ENCODE assay signal across 9 cellular contexts in the genomic region with DNA sequence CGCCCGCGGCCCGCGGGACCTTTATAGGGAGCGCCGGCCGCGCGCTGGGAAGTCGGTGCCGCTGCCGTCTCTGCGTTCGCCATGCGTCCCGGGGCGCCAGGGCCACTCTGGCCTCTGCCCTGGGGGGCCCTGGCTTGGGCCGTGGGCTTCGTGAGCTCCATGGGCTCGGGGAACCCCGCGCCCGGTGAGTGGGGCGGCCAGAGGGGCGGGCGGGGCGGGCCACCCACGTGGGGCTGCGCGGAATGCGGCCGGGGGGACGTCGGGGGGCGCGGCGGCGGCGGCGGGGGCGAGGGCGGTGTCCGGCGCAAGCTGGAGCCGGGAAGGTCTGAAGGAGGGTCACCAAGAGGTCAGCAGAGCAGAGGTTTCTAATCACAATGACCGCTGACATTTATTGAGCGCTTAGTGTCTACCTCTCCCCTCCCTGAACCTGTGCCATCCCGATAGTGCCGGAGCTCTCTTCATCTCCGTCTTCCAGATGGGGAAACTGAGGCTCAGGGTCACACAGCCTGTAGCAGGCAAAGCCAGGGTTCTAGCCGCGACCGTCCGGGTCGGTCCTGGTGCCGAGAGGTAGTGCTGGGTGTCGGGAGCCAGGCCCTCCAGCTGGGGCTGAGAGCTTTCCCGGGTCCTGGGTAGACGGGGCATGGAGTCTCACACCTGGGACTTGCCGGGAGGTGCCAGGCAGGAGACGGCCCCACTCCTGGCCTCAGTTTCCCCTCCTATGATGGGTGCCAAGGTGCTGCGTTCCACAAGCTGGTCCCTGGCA. TPM values are rescaled to one million over a fixed set of nuclear protein-coding genes. Genes with fewer than 3 reads are reported as not detected.
DNase-seq lines count a peak whose midpoint lies in the region; ATAC-seq and TF ChIP-seq lines count a peak whose summit lies in the region.
"Had no signal": no experiment of that assay in that cellular context is flagged by ENCODE, and none has a peak within 500 bp of the region (broad histone marks: within the 10 kb centered on the region; RNA-seq: fewer than 3 reads in every experiment).

Gene FSTL3 (plus strand): TSS at position 50 of the 763 bp plus-strand sequence. CDS start 32 bp downstream, at position 82.

- ATAC-seq in WTC11 = no peak
- ATAC-seq in gastrocnemius medialis = no peak
- ATAC-seq in GM18867 (IDR thresholded peaks at IDR 0.05; ENCODE audit: unreplicated experiment) = no peak

- H3K27me3 ChIP-seq in left ventricle myocardium inferior (ENCODE audit: low read depth) = peaks cover 10% of the 10 kb centered on the region
- H3K27me3 ChIP-seq in gastrocnemius medialis = peaks cover 12 to 20% (median 13%) of the 10 kb centered on the region in 3 donors

- CTCF ChIA-PET in WTC11 (lab: Charles Lee) = interaction anchor here (1.3 to 2.4 kb wide), 4 partner anchors 13 to 65 kb away, joined by 3 to 16 read pairs (median 6); partner anchors contain the start of gene RNF126

- TF ChIP-seq POLR2A in gastrocnemius medialis (IDR thresholded peaks at IDR 0.05) = peak in 1 of 2 donors; percentile 36

- H3K27ac ChIP-seq in left ventricle myocardium inferior (replicated peaks) (peak within 1 kb of the TSS; percentile 99), gastrocnemius medialis (peak within 1 kb of the TSS; percentile 64 to 83 (median 74))

- no peak within 1 kb of the TSS for H3K27ac Mint-ChIP-seq in WTC11

- TF ChIP-seq CTCF in WTC11 (IDR thresholded peaks at IDR 0.05) (no peak), left ventricle myocardium inferior (IDR thresholded peaks at IDR 0.05; ENCODE audit: borderline replicate concordance) (no peak), gastrocnemius medialis (IDR thresholded peaks at IDR 0.05 in 4 of 5, conservative IDR thresholded peaks at IDR 0.05 in 1 of 5) (no peak)

- DNase-seq in ELR (ENCODE audit: low read depth) (peak; percentile 40), WTC11 (ENCODE audit: low spot score) (no peak), left ventricle myocardium inferior (no peak), gastrocnemius medialis (no peak), NCI-H2171 (lab: John Stamatoyannopoulos, UW) (no peak)
- no peak for DNase-seq in activated CD4-positive, alpha-beta T cell treated with anti-CD3 and anti-CD28 coated beads, Interleukin-2, amount 50 U/mL, for 1 hour
- no peak for DNase-seq in NK-92 treated with Interleukin-12 subunit alpha and Interleukin-12 subunit beta, amount 100 ng/mL, for 24 hours (lab: John Stamatoyannopoulos, UW)
- DNase-seq: activated CD4-positive, CD25-positive, alpha-beta regulatory T cell treated with anti-CD3 and anti-CD28 coated beads, Interleukin-2, amount 50 U/mL, for 72 hours had no signal

- POLR2A ChIA-PET in WTC11 (lab: Charles Lee) = interaction anchor here (0.7 kb wide), 1 partner anchor 27 kb away, joined by 3 read pairs; no protein-coding TSS in a partner anchor

- no peaks in the 10 kb centered on the region for H3K4me1 Mint-ChIP-seq in WTC11

- intact Hi-C loops in left ventricle myocardium inferior (cut with micrococcal nuclease) = no loop called here
- intact Hi-C loops in gastrocnemius medialis (cut with DNase I; ENCODE audit: low total_unique reads) = no loop called here

- in situ Hi-C loops in gastrocnemius medialis (cut with MboI; ENCODE audit: low sequenced_read_pairs in 4 of 4) = no loop called here

- H3K36me3 ChIP-seq in left ventricle myocardium inferior (no peaks in the 10 kb centered on the region), gastrocnemius medialis (no peaks in the 10 kb centered on the region)

- H3K27me3 Mint-ChIP-seq in WTC11 (ENCODE audit: low read depth) = peaks cover 27% of the 10 kb centered on the region

- H3K9me3 ChIP-seq in left ventricle myocardium inferior (replicated peaks) (no peaks in the 10 kb centered on the region), gastrocnemius medialis (no peaks in the 10 kb centered on the region)

- H3K4me3 ChIP-seq in left ventricle myocardium inferior (peak within 1 kb of the TSS; percentile 90), gastrocnemius medialis (peak within 1 kb of the TSS; percentile 46 to 53 (median 48))

- H3K4me1 ChIP-seq in left ventricle myocardium inferior (peaks cover 61% of the 10 kb centered on the region), gastrocnemius medialis (peaks cover 0 to 29% of the 10 kb centered on the region in 2 donors)

- peak within 1 kb of the TSS; percentile 50 for H3K4me3 Mint-ChIP-seq in WTC11

- H3K36me3 Mint-ChIP-seq in WTC11 = no peaks in the 10 kb centered on the region

- H3K9me3 Mint-ChIP-seq in WTC11 = no peaks in the 10 kb centered on the region

TF ChIP-seq in WTC11, 78 proteins besides CTCF, POLR2A, EP300 and RAD21 (continues in another document):
- TF ChIP-seq, protein P1, sequence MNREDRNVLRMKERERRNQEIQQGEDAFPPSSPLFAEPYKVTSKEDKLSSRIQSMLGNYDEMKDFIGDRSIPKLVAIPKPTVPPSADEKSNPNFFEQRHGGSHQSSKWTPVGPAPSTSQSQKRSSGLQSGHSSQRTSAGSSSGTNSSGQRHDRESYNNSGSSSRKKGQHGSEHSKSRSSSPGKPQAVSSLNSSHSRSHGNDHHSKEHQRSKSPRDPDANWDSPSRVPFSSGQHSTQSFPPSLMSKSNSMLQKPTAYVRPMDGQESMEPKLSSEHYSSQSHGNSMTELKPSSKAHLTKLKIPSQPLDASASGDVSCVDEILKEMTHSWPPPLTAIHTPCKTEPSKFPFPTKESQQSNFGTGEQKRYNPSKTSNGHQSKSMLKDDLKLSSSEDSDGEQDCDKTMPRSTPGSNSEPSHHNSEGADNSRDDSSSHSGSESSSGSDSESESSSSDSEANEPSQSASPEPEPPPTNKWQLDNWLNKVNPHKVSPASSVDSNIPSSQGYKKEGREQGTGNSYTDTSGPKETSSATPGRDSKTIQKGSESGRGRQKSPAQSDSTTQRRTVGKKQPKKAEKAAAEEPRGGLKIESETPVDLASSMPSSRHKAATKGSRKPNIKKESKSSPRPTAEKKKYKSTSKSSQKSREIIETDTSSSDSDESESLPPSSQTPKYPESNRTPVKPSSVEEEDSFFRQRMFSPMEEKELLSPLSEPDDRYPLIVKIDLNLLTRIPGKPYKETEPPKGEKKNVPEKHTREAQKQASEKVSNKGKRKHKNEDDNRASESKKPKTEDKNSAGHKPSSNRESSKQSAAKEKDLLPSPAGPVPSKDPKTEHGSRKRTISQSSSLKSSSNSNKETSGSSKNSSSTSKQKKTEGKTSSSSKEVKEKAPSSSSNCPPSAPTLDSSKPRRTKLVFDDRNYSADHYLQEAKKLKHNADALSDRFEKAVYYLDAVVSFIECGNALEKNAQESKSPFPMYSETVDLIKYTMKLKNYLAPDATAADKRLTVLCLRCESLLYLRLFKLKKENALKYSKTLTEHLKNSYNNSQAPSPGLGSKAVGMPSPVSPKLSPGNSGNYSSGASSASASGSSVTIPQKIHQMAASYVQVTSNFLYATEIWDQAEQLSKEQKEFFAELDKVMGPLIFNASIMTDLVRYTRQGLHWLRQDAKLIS (CRISPR knock-in tag; IDR thresholded peaks at IDR 0.05; ENCODE audit: borderline replicate concordance) = no peak
- TF ChIP-seq ATF2 (CRISPR knock-in tag; IDR thresholded peaks at IDR 0.05; ENCODE audit: borderline replicate concordance, low read depth) (no peak), HMGXB4 (CRISPR knock-in tag; IDR thresholded peaks at IDR 0.05) (no peak), NR2C2 (CRISPR knock-in tag; IDR thresholded peaks at IDR 0.05) (no peak), KAT7 (CRISPR knock-in tag; IDR thresholded peaks at IDR 0.05; ENCODE audit: borderline replicate concordance) (no peak)
- TF ChIP-seq, protein P2, sequence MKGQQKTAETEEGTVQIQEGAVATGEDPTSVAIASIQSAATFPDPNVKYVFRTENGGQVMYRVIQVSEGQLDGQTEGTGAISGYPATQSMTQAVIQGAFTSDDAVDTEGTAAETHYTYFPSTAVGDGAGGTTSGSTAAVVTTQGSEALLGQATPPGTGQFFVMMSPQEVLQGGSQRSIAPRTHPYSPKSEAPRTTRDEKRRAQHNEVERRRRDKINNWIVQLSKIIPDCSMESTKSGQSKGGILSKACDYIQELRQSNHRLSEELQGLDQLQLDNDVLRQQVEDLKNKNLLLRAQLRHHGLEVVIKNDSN (CRISPR knock-in tag; IDR thresholded peaks at IDR 0.05) = no peak
- TF ChIP-seq, protein P3, sequence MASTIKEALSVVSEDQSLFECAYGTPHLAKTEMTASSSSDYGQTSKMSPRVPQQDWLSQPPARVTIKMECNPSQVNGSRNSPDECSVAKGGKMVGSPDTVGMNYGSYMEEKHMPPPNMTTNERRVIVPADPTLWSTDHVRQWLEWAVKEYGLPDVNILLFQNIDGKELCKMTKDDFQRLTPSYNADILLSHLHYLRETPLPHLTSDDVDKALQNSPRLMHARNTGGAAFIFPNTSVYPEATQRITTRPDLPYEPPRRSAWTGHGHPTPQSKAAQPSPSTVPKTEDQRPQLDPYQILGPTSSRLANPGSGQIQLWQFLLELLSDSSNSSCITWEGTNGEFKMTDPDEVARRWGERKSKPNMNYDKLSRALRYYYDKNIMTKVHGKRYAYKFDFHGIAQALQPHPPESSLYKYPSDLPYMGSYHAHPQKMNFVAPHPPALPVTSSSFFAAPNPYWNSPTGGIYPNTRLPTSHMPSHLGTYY (CRISPR knock-in tag; IDR thresholded peaks at IDR 0.05) = no peak

RNA-seq across cellular contexts. Expression of gene FSTL3, which starts in this region (rescaled TPM):
- total RNA-seq in WTC11 (2021) = 8.7 to 12.2 TPM (median 10.1 TPM) in 3 replicates
- 56.1 TPM for total RNA-seq in left ventricle myocardium inferior
- 10 to 100 TPM in 3 of 4 donors, 1 to 10 TPM in 1; 7.5 to 20.1 (median 15.9) TPM for total RNA-seq in gastrocnemius medialis
